Comparison of ENCODE assay signal across 9 cellular contexts in genomic region chr3:140186421-140186920, GRCh38.
DNase-seq lines count a peak whose midpoint lies in the region; ATAC-seq lines count a peak whose summit lies in the region.
"Had no signal": no experiment of that assay in that cellular context is flagged by ENCODE, and none has a peak within 500 bp of the region (broad histone marks: within the 10 kb centered on the region; RNA-seq: fewer than 3 reads in every experiment).

No MANE protein-coding gene starts in this region.

- no peak overlapping the region for H3K27ac ChIP-seq in SJCRH30

- DNase-seq in M059J (ENCODE audit: low read depth): peak; percentile 90
- DNase-seq in SJCRH30: peak; percentile 38 to 67
- DNase-seq in glomerular visceral epithelial cell (ENCODE audit: extremely low spot score): peak; percentile 71
- DNase-seq in smooth muscle cell of the brain vasculature (ENCODE audit: low read depth, low spot score): peak; percentile 33
- DNase-seq in activated naive CD4-positive, alpha-beta T cell treated with anti-CD3 and anti-CD28 coated beads, Interleukin-2, amount 50 U/mL, for 16 hours: no peak
- DNase-seq: stimulated activated naive CD8-positive, alpha-beta T cell treated with anti-CD3 and anti-CD28 coated beads, Interleukin-15, Interleukin-2, amounts not matched to agents 100 U/mL and 50 U/mL, for 24 hours had no signal

- H3K9me3 ChIP-seq in SJCRH30 (replicated peaks): no peaks in the 10 kb centered on the region

- H3K36me3 ChIP-seq in SJCRH30: no peaks in the 10 kb centered on the region

- H3K4me1 ChIP-seq in SJCRH30: peaks cover 15% of the 10 kb centered on the region

- no peaks in the 10 kb centered on the region for H3K27me3 ChIP-seq in SJCRH30

- ATAC-seq in HG03439 (IDR thresholded peaks at IDR 0.05; ENCODE audit: unreplicated experiment) (no peak), esophagus mucosa (no peak), HG03095 (IDR thresholded peaks at IDR 0.05; ENCODE audit: unreplicated experiment) (no peak)
- ATAC-seq: stimulated activated naive CD8-positive, alpha-beta T cell treated with anti-CD3 and anti-CD28 coated beads, Interleukin-15, Interleukin-2, amounts not matched to agents 100 U/mL and 50 U/mL, for 24 hours had no signal

- H3K4me3 ChIP-seq in SJCRH30: no peak overlapping the region
